24 cellular contexts compared by ENCODE assay signal in the genomic region with DNA sequence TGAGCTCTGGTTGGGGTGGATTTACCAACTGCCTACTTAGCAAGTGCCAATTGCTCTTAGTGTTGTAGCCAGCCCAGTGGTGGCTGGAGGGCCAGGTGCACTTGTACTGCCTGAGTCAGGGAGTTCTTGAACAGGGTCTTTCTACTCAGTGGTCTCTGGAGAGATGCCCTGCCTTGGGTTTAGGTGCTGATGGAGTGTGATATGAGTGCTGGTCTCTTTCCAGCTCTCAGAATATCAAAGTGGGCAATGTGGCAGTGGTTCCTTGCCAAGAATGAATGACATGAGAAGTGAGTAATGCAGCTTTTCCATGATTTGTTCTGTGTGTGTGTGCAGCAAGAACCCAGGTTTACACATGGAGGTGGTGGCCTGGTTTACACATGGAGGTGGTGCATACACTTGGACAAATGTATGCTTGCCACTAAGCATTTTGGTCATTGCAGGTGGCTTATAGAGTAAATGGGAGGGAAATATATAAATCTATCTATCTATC. TPM values are rescaled to one million over a fixed set of nuclear protein-coding genes. Genes with fewer than 3 reads are reported as not detected.
"Had no signal": no experiment of that assay in that cellular context is flagged by ENCODE, and none has a peak within 500 bp of the region (broad histone marks: within the 10 kb centered on the region; RNA-seq: fewer than 3 reads in every experiment).

No MANE protein-coding gene starts in this region.

- H3K36me3 ChIP-seq: left lung, lower lobe of right lung, ovary, suprapubic skin, thoracic aorta, tibial artery, upper lobe of right lung had no signal

- H3K27me3 ChIP-seq: left lung, ovary, suprapubic skin, tibial artery, upper lobe of right lung had no signal

- H3K27ac ChIP-seq: left lung, lower lobe of right lung, ovary, skin epidermis, suprapubic skin, thoracic aorta, tibial artery, upper lobe of right lung had no signal

- FAIRE-seq: keratinocyte, urothelium cell line had no signal

- H3K4me3 ChIP-seq: left lung, lower lobe of right lung, ovary, skin epidermis, suprapubic skin, thoracic aorta, tibial artery, upper lobe of right lung had no signal

- H3K9me3 ChIP-seq: left lung, lower lobe of right lung, ovary, suprapubic skin, thoracic aorta, tibial artery, upper lobe of right lung had no signal

- DNase-seq: left colon; left lung; lower lobe of right lung; mammary epithelial cell; mesenchymal stem cell; naive thymus-derived CD4-positive, alpha-beta T cell; ovary; retina; right cardiac atrium; stimulated activated CD4-positive, alpha-beta T cell treated with anti-CD3 and anti-CD28 coated beads, Interleukin-12 subunit alpha, Interleukin-12 subunit beta, amount 100 ng/mL, for 4 hours; stimulated activated CD4-positive, alpha-beta T cell treated with anti-CD3 and anti-CD28 coated beads, Interleukin-15, amount 100 ng/mL, for 24 hours; stimulated activated CD4-positive, alpha-beta T cell treated with anti-CD3 and anti-CD28 coated beads, Interleukin-4, amount 100 ng/mL, for 24 hours; stimulated activated naive CD4-positive, alpha-beta T cell; tibial artery; trophoblast cell; upper lobe of right lung had no signal

- H3K4me1 ChIP-seq: left lung, lower lobe of right lung, suprapubic skin had no signal

RNA-seq across cellular contexts. Expression of gene ADAMTSL3, which starts 40.7 kb away (rescaled TPM):
- total RNA-seq: mononuclear cell; naive thymus-derived CD4-positive, alpha-beta T cell; natural killer cell treated with Interleukin-12 subunit alpha and Interleukin-12 subunit beta and Interleukin-15 and Interleukin-18, amount 100 ng/mL, for 72 hours; pulmonary artery endothelial cell had no signal
- polyA plus RNA-seq: naive thymus-derived CD4-positive, alpha-beta T cell had no signal
